In genomic region chr1:52842643-52843310, GRCh38 we compare ENCODE assay signal across 8 cellular contexts. TPM values are rescaled to one million over a fixed set of nuclear protein-coding genes. Genes with fewer than 3 reads are reported as not detected.
DNase-seq lines count a peak whose midpoint lies in the region; ATAC-seq, FAIRE-seq and TF ChIP-seq lines count a peak whose summit lies in the region.

Gene ZYG11A (plus strand): TSS chr1:52842760. CDS start chr1:52842884, 124 bp downstream.

- peak within 1 kb of the TSS; percentile 81; the same call in 1 of the 2 replicates for H3K27ac ChIP-seq in HEK293 (ENCODE audit: extremely low read depth, low read depth, low read length)
- no peak within 1 kb of the TSS for H3K27ac ChIP-seq in left lung

- POLR2A ChIA-PET in HEK293 (lab: Yijun Ruan, JAX): interaction anchor here (0.5 to 1.9 kb wide), 19 partner anchors 9 to 1205 kb away, joined by 3 to 10 read pairs (median 3); partner anchors contain the start of genes ECHDC2 and NRDC

- H3K36me3 ChIP-seq in GM06990 (ENCODE audit: control insufficient read depth, insufficient read depth, low read length): no peaks in the 10 kb centered on the region
- H3K36me3 ChIP-seq in HEK293 (ENCODE audit: control insufficient read depth in 2 of 2, insufficient read depth in 1 of 2, low read length in 2 of 2): no peaks in the 10 kb centered on the region; a peak in 1 of 3 replicates
- H3K36me3 ChIP-seq in bronchial epithelial cell (ENCODE audit: control insufficient read depth, insufficient read depth, low read length): no peaks in the 10 kb centered on the region
- H3K36me3 ChIP-seq in left lung: no peaks in the 10 kb centered on the region

- ATAC-seq in left lung: peak; percentile 98

- FAIRE-seq in bronchial epithelial cell (lab: Jason Lieb, UNC): no peak

- no peaks in the 10 kb centered on the region for H3K9me3 ChIP-seq in HEK293 (ENCODE audit: control insufficient read depth, insufficient read depth, low read depth, low read length)
- H3K9me3 ChIP-seq in left lung: no peaks in the 10 kb centered on the region

- H3K27me3 ChIP-seq in GM06990 (replicated peaks; ENCODE audit: control insufficient read depth, insufficient read depth, low read length) (no peaks in the 10 kb centered on the region), bronchial epithelial cell (ENCODE audit: control insufficient read depth, insufficient read depth, low read length) (peaks cover 3% of the 10 kb centered on the region), left lung (peaks cover 15 to 76% of the 10 kb centered on the region in 2 donors)

- H3K4me3 ChIP-seq in GM06990 (replicated peaks; ENCODE audit: low read depth, low read length): peak within 1 kb of the TSS; percentile 95
- peak within 1 kb of the TSS; percentile 56 for H3K4me3 ChIP-seq in HEK293 (ENCODE audit: low read depth, low read length)
- peak within 1 kb of the TSS; percentile 39 for H3K4me3 ChIP-seq in bronchial epithelial cell (ENCODE audit: low read depth, low read length)
- peak within 1 kb of the TSS; percentile 17 to 31 for H3K4me3 ChIP-seq in left lung

- H3K4me1 ChIP-seq in HEK293 (ENCODE audit: control insufficient read depth, insufficient read depth, low read length) (peaks cover 3% of the 10 kb centered on the region; the same call in 1 of the 2 replicates), left lung (peaks cover 0 to 15% of the 10 kb centered on the region in 2 donors)

- DNase-seq in GM06990 (ENCODE audit: extremely low read depth, insufficient read length): peak; percentile 95
- DNase-seq in NCI-H1417 (lab: John Stamatoyannopoulos, UW): peak; percentile 72 to 93 (median 93)
- DNase-seq in UCSD-AML1 (lab: John Stamatoyannopoulos, UW; ENCODE audit: unreplicated experiment): peak; percentile 44
- DNase-seq in bronchial epithelial cell (ENCODE audit: low read depth): peak; percentile 49
- DNase-seq in left lung: peak; percentile 57 to 86
- DNase-seq in stimulated activated CD4-positive, alpha-beta T cell treated with anti-CD3 and anti-CD28 coated beads, TNF-alpha, amount 100 ng/mL, for 24 hours (ENCODE audit: low read depth in 3 of 3): peak; percentile 34 to 71 (median 34)
- DNase-seq in NK-92 treated with Interleukin-12 subunit alpha and Interleukin-12 subunit beta, amount 100 ng/mL, for 24 hours (lab: John Stamatoyannopoulos, UW): no peak

- intact Hi-C loops in left lung (cut with DNase I): no loop called here

- CTCF ChIA-PET in HEK293 (lab: Yijun Ruan, JAX): interaction anchor here (0.6 to 1.7 kb wide), 10 partner anchors 9 to 342 kb away, joined by 3 to 6 read pairs (median 3); no protein-coding TSS in a partner anchor

- TF ChIP-seq CTCF in GM06990 (IDR thresholded peaks at IDR 0.05; ENCODE audit: insufficient read depth, low read length, poor library complexity, severe bottlenecking) (no peak), HEK293 (tag by site-specific recombination; IDR thresholded peaks at IDR 0.05) (peak; percentile 70), bronchial epithelial cell (IDR thresholded peaks at IDR 0.05; ENCODE audit: insufficient read depth, low read length, severe bottlenecking) (peak; percentile 41), left lung (IDR thresholded peaks at IDR 0.05) (peak in 1 of 2 donors; percentile 33)

TF ChIP-seq in HEK293, 187 proteins besides CTCF, POLR2A, EP300 and RAD21 (continues in another document):
- TF ChIP-seq, protein P1, sequence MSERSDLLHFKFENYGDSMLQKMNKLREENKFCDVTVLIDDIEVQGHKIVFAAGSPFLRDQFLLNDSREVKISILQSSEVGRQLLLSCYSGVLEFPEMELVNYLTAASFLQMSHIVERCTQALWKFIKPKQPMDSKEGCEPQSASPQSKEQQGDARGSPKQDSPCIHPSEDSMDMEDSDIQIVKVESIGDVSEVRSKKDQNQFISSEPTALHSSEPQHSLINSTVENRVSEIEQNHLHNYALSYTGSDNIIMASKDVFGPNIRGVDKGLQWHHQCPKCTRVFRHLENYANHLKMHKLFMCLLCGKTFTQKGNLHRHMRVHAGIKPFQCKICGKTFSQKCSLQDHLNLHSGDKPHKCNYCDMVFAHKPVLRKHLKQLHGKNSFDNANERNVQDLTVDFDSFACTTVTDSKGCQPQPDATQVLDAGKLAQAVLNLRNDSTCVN (tag by site-specific recombination; optimal IDR thresholded peaks at IDR 0.05): peak; percentile 99
- TF ChIP-seq ZNF302 (tag by site-specific recombination; IDR thresholded peaks at IDR 0.05; ENCODE audit: low read depth): no peak
- TF ChIP-seq ZEB2 (tag by site-specific recombination; IDR thresholded peaks at IDR 0.05): peak; percentile 80
- peak; percentile 76 for TF ChIP-seq ZSCAN30 (tag by site-specific recombination; IDR thresholded peaks at IDR 0.05)
- no peak for TF ChIP-seq HOXA7 (CRISPR knock-in tag; IDR thresholded peaks at IDR 0.05; ENCODE audit: borderline replicate concordance)
- TF ChIP-seq, protein P2, sequence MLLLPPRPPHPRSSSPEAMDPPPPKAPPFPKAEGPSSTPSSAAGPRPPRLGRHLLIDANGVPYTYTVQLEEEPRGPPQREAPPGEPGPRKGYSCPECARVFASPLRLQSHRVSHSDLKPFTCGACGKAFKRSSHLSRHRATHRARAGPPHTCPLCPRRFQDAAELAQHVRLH (tag by site-specific recombination; IDR thresholded peaks at IDR 0.05): no peak; the same call in 1 of the 2 replicates
- TF ChIP-seq ZNF768 (tag by site-specific recombination; IDR thresholded peaks at IDR 0.05): no peak
- no peak for TF ChIP-seq ZNF558 (tag by site-specific recombination; IDR thresholded peaks at IDR 0.05)
- no peak for TF ChIP-seq ZNF280D (tag by site-specific recombination; IDR thresholded peaks at IDR 0.05)
- TF ChIP-seq EGR2 (tag by site-specific recombination; IDR thresholded peaks at IDR 0.05; ENCODE audit: low read depth): no peak
- TF ChIP-seq GFI1B (tag by site-specific recombination; IDR thresholded peaks at IDR 0.05): no peak
- TF ChIP-seq ZNF621 (tag by site-specific recombination; IDR thresholded peaks at IDR 0.05): no peak
- TF ChIP-seq ZBTB48 (tag by site-specific recombination; IDR thresholded peaks at IDR 0.05): peak; percentile 62
- TF ChIP-seq ZNF654 (tag by site-specific recombination; IDR thresholded peaks at IDR 0.05; ENCODE audit: low read depth): no peak
- peak; percentile 50 for TF ChIP-seq ZBTB10 (tag by site-specific recombination; IDR thresholded peaks at IDR 0.05)
- no peak for TF ChIP-seq ZNF324 (tag by site-specific recombination; IDR thresholded peaks at IDR 0.05)

RNA-seq across cellular contexts. Expression of gene ZYG11A, which starts in this region (rescaled TPM):
- total RNA-seq in bronchial epithelial cell (under 0.01 and 0.13 TPM in 2 replicates), left lung (under 1 TPM in 1 of 2 donors, not detected in 1; 0.12 TPM)

Comparison
In these comparisons a context has a peak if more than half of its experiments do, and no peak if none do; other contexts are left out.
1. Peak in DNase-seq and H3K4me3 ChIP-seq in bronchial epithelial cell; RNA of the gene not detected or under 1 TPM.
2. Peak in DNase-seq, ATAC-seq and H3K4me3 ChIP-seq in left lung; RNA of the gene not detected or under 1 TPM.
3. H3K4me3 ChIP-seq: peak in every context shown above with its lines; median percentile 95 in GM06990; 56 in HEK293; 39 in bronchial epithelial cell; 24 in left lung.